Comparison of ENCODE assay signal across 8 cellular contexts in genomic region chr17:7684856-7685532, GRCh38. TPM values are rescaled to one million over a fixed set of nuclear protein-coding genes. Genes with fewer than 3 reads are reported as not detected.
DNase-seq lines count a peak whose midpoint lies in the region; ATAC-seq and TF ChIP-seq lines count a peak whose summit lies in the region.

No MANE protein-coding gene starts in this region.

- H2AFZ ChIP-seq in mammary epithelial cell (ENCODE audit: low read depth, low read length): peak overlapping the region; percentile 42

- intact Hi-C loops in mammary epithelial cell (cut with micrococcal nuclease): loop anchor here (5.0 kb wide), 3 partner anchors 248 to 562 kb away; partner anchors contain the start of genes CTC1, FGF11, PFAS and TMEM102
- intact Hi-C loops in mucosa of descending colon (cut with DNase I, micrococcal nuclease): loop anchor here in 1 of 2 donors (10.0 kb wide), 1 partner anchor 50 kb away; the partner anchor contains the start of gene SHBG

- H3K27me3 ChIP-seq in HUES64 (ENCODE audit: insufficient read depth, low read length) (no peaks in the 10 kb centered on the region), mammary epithelial cell (ENCODE audit: insufficient read depth, low read length) (no peaks in the 10 kb centered on the region)

- no peak for ATAC-seq in mucosa of descending colon

- H4K20me1 ChIP-seq in mammary epithelial cell (ENCODE audit: insufficient read depth, low read length): no peaks in the 10 kb centered on the region

- BruUV-seq in mammary epithelial cell (replicated peaks; lab: Mats Ljungman, UMichigan): no TSS peak

- DNase-seq in A172 (ENCODE audit: low spot score) (peak; percentile 29), mammary epithelial cell (no peak), mucosa of descending colon (no peak), kidney glomerular epithelial cell (lab: John Stamatoyannopoulos, UW) (no peak), NCI-H1105 (lab: John Stamatoyannopoulos, UW) (no peak), ureter (ENCODE audit: low spot score) (no peak), AG08395 (ENCODE audit: low spot score) (no peak)

- peak overlapping the region; percentile 98 for H3K4me3 ChIP-seq in HUES64 (ENCODE audit: low read length)
- peak overlapping the region; percentile 79 to 100 (median 96) for H3K4me3 ChIP-seq in mammary epithelial cell (replicated peaks in 1 of 3; ENCODE audit: insufficient read depth in 1 of 3, low read depth in 2 of 3, low read length in 3 of 3)
- peak overlapping the region; percentile 18 for H3K4me3 ChIP-seq in mucosa of descending colon

- H3K4me2 ChIP-seq in mammary epithelial cell (ENCODE audit: insufficient read depth, low read depth, low read length): peak overlapping the region; percentile 98

- H3K9ac ChIP-seq in HUES64 (ENCODE audit: low read depth, low read length) (peak overlapping the region; percentile 98), mammary epithelial cell (ENCODE audit: insufficient read depth, low read length) (peak overlapping the region; percentile 93)

- dilution Hi-C loops in mammary epithelial cell (cut with HindIII; ENCODE audit: low sequenced_read_pairs): loop anchor here (5.0 kb wide), 2 partner anchors 73 to 103 kb away; partner anchors contain the start of genes FXR2 and MPDU1

- WGBS in HUES64: 71% methylated on average over 15 of the region's 15 CpGs
- 11% methylated on average over 15 of the region's 15 CpGs for WGBS in mammary epithelial cell (ENCODE audit: low coverage, missing lambda C conversion rate)

- H3K9me3 ChIP-seq in HUES64 (ENCODE audit: insufficient read depth, low read depth, low read length) (no peaks in the 10 kb centered on the region), mammary epithelial cell (replicated peaks; ENCODE audit: insufficient read depth, low read length) (no peaks in the 10 kb centered on the region), mucosa of descending colon (no peaks in the 10 kb centered on the region)

- H3K4me1 ChIP-seq in HUES64 (ENCODE audit: insufficient read depth, low read length) (peaks cover 20% of the 10 kb centered on the region), mammary epithelial cell (ENCODE audit: insufficient read depth, low read length) (peaks cover 24% of the 10 kb centered on the region), mucosa of descending colon (ENCODE audit: low read depth) (peaks cover 23% of the 10 kb centered on the region)

- in situ Hi-C loops in mammary epithelial cell (cut with MboI; ENCODE audit: low sequenced_read_pairs in 2 of 2): loop anchor here in 1 of 2 donors (5.0 kb wide), 1 partner anchor 58 kb away; the partner anchor contains the start of gene SAT2

- H3K79me2 ChIP-seq in mammary epithelial cell (ENCODE audit: insufficient read depth, low read length): peaks cover 75% of the 10 kb centered on the region

- no peak for TF ChIP-seq CTCF in mammary epithelial cell (conservative IDR thresholded peaks at IDR 0.05 in 1 of 2, IDR thresholded peaks at IDR 0.05 in 1 of 2; ENCODE audit: extremely low read depth in 1 of 2, insufficient read depth in 1 of 2, low read depth in 1 of 2, low read length in 2 of 2)
- TF ChIP-seq CTCF in mucosa of descending colon (IDR thresholded peaks at IDR 0.05): no peak

- CTCF ChIA-PET in mammary epithelial cell (lab: Charles Lee; ENCODE audit: low non-redundant PET): no interaction called here

- H3K36me3 ChIP-seq in HUES64 (ENCODE audit: insufficient read depth, low read length) (peaks cover 15% of the 10 kb centered on the region), mammary epithelial cell (ENCODE audit: insufficient read depth, low read length) (peaks cover 5% of the 10 kb centered on the region), mucosa of descending colon (ENCODE audit: low read depth) (no peaks in the 10 kb centered on the region)

- H3K27ac ChIP-seq in HUES64 (ENCODE audit: low read depth, low read length) (peak overlapping the region; percentile 13), mammary epithelial cell (ENCODE audit: insufficient read depth, low read depth, low read length) (peak overlapping the region; percentile 98)

RNA-seq across cellular contexts. Expression of gene TP53, which starts 2.3 kb away (rescaled TPM):
- total RNA-seq in A172 (2014; rRNA removed; shearing (Covaris generic)): 99.3 and 107 TPM in 2 replicates
- 135 TPM for polyA plus RNA-seq in HUES64 (2013, experiment 1 of 2)
- 133 TPM for polyA plus RNA-seq in HUES64 (2013, experiment 2 of 2)
- total RNA-seq in mammary epithelial cell (10 to 100 TPM; 63.0 to 89.3 TPM), mucosa of descending colon (10 to 100 TPM; 33.9 to 75.2 (median 57.0) TPM), ureter (131 TPM)
- 60.3 TPM for polyA plus RNA-seq in mammary epithelial cell
- 124 TPM for polyA minus RNA-seq in mammary epithelial cell

RNA-seq across cellular contexts. Expression of gene WRAP53, which starts 3.3 kb away (rescaled TPM):
- total RNA-seq in A172 (2014; rRNA removed; shearing (Covaris generic)): 26.0 and 27.4 TPM in 2 replicates
- polyA plus RNA-seq in HUES64 (2013, experiment 1 of 2): 26.4 TPM
- polyA plus RNA-seq in HUES64 (2013, experiment 2 of 2): 23.1 TPM
- total RNA-seq in mammary epithelial cell (10 to 100 TPM in 1 of 2 donors, 1 to 10 TPM in 1; 4.3 to 15.9 TPM), mucosa of descending colon (1 to 10 TPM; 5.1 to 9.9 (median 5.8) TPM), ureter (6.5 TPM)
- 14.1 TPM for polyA plus RNA-seq in mammary epithelial cell
- 29.3 TPM for polyA minus RNA-seq in mammary epithelial cell

RNA-seq across cellular contexts. Expression of gene EFNB3, which starts 20.0 kb away (rescaled TPM):
- 7.6 and 11.3 TPM in 2 replicates for total RNA-seq in A172 (2014; rRNA removed; shearing (Covaris generic))
- polyA plus RNA-seq in HUES64 (2013, experiment 1 of 2): 14.7 TPM
- polyA plus RNA-seq in HUES64 (2013, experiment 2 of 2): 24.0 TPM
- 1 to 10 TPM; 1.0 to 9.2 TPM for total RNA-seq in mammary epithelial cell
- polyA plus RNA-seq in mammary epithelial cell: 3.9 TPM
- polyA minus RNA-seq in mammary epithelial cell: 11.2 TPM
- 1 to 10 TPM in 1 of 3 donors, under 1 TPM in 2; 0.31 to 1.3 (median 0.35) TPM for total RNA-seq in mucosa of descending colon
- 2.3 TPM for total RNA-seq in ureter

RNA-seq across cellular contexts. Expression of gene DNAH2, which starts 32.5 kb away (rescaled TPM):
- total RNA-seq in A172 (2014; rRNA removed; shearing (Covaris generic)): 0.17 TPM in 2 replicates
- 0.10 TPM for polyA plus RNA-seq in HUES64 (2013, experiment 1 of 2)
- 0.32 TPM for polyA plus RNA-seq in HUES64 (2013, experiment 2 of 2)
- total RNA-seq in mammary epithelial cell: 1 to 10 TPM; 1.8 to 2.7 TPM
- 1.5 TPM for polyA plus RNA-seq in mammary epithelial cell
- polyA minus RNA-seq in mammary epithelial cell: 1.0 TPM
- total RNA-seq in mucosa of descending colon: under 1 TPM; 0.19 to 0.70 (median 0.29) TPM
- total RNA-seq in ureter: 1.5 TPM

RNA-seq across cellular contexts. Expression of gene ATP1B2, which starts 34.3 kb away (rescaled TPM):
- total RNA-seq in A172 (2014; rRNA removed; shearing (Covaris generic)): not detected in 2 replicates
- 8.8 TPM for polyA plus RNA-seq in HUES64 (2013, experiment 1 of 2)
- 16.2 TPM for polyA plus RNA-seq in HUES64 (2013, experiment 2 of 2)
- total RNA-seq in mammary epithelial cell (not detected), mucosa of descending colon (1 to 10 TPM in 1 of 3 donors, under 1 TPM in 2; 0.41 to 8.7 (median 0.67) TPM), ureter (10.0 TPM)
- polyA plus RNA-seq in mammary epithelial cell: not detected
- not detected for polyA minus RNA-seq in mammary epithelial cell

Comparison
In these comparisons a context has a peak if more than half of its experiments do, and no peak if none do; other contexts are left out.
1. H3K4me3 ChIP-seq: peak in every context shown above with its lines; median percentile 98 in HUES64; 96 in mammary epithelial cell; 18 in mucosa of descending colon.